9 cellular contexts compared by ENCODE assay signal in genomic region chr19:21256722-21257121, GRCh38.
DNase-seq lines count a peak whose midpoint lies in the region; ATAC-seq and TF ChIP-seq lines count a peak whose summit lies in the region.
"Had no signal": no experiment of that assay in that cellular context is flagged by ENCODE, and none has a peak within 500 bp of the region (broad histone marks: within the 10 kb centered on the region; RNA-seq: fewer than 3 reads in every experiment).

No MANE protein-coding gene starts in this region.

- TF ChIP-seq CTCF in GM12873 (IDR thresholded peaks at IDR 0.05; ENCODE audit: insufficient read depth, low read depth, low read length, missing control alignments) (peak; percentile 5), cardiac fibroblast (IDR thresholded peaks at IDR 0.05; ENCODE audit: low read depth, low read length) (no peak), parathyroid adenoma (IDR thresholded peaks at IDR 0.05) (peak; percentile 48)

- no peaks in the 10 kb centered on the region for H3K36me3 ChIP-seq in parathyroid adenoma (ENCODE audit: control insufficient read depth, insufficient read depth, low read length)

- DNase-seq in M059J (ENCODE audit: low read depth), result peak; percentile 6
- peak; percentile 6 to 34 for DNase-seq in cardiac fibroblast (ENCODE audit: low read depth in 2 of 2)
- DNase-seq in activated naive CD4-positive, alpha-beta T cell (lab: John Stamatoyannopoulos, UW), result no peak
- DNase-seq in ecto neural progenitor cell (ENCODE audit: low spot score), result no peak
- DNase-seq: activated CD4-positive, alpha-beta T cell treated with anti-CD3 and anti-CD28 coated beads, Interleukin-2, amount 50 U/mL, for 48 hours; stimulated activated CD4-positive, alpha-beta T cell treated with anti-CD3 and anti-CD28 coated beads, Interleukin-12 subunit alpha, Interleukin-12 subunit beta, amount 100 ng/mL, for 4 hours had no signal

- H3K4me2 ChIP-seq in parathyroid adenoma (ENCODE audit: low read length), result no peak overlapping the region

- H3K27me3 ChIP-seq in parathyroid adenoma (ENCODE audit: control insufficient read depth, insufficient read depth, low read length), result no peaks in the 10 kb centered on the region

- no peaks in the 10 kb centered on the region for H3K79me2 ChIP-seq in parathyroid adenoma

- no peak overlapping the region for H3K9ac ChIP-seq in parathyroid adenoma

- H2AFZ ChIP-seq in parathyroid adenoma, result no peak overlapping the region

- ATAC-seq in GM21717 (IDR thresholded peaks at IDR 0.05; ENCODE audit: unreplicated experiment), result no peak

- no peaks in the 10 kb centered on the region for H3K4me1 ChIP-seq in parathyroid adenoma

- no peaks in the 10 kb centered on the region for H3K9me3 ChIP-seq in parathyroid adenoma (ENCODE audit: control insufficient read depth, low read length)

- no peak overlapping the region for H3K27ac ChIP-seq in parathyroid adenoma

- no peak overlapping the region for H3K4me3 ChIP-seq in cardiac fibroblast (replicated peaks in 1 of 2; ENCODE audit: low read depth in 2 of 2, low read length in 2 of 2)
- H3K4me3 ChIP-seq in parathyroid adenoma (ENCODE audit: low read depth, low read length), result no peak overlapping the region

Comparison
In these comparisons a context has a peak if more than half of its experiments do, and no peak if none do; other contexts are left out.
1. DNase-seq: peak in M059J (single experiment) and cardiac fibroblast (2 of 2); none in activated naive CD4-positive, alpha-beta T cell (0 of 4) and ecto neural progenitor cell (single experiment).